ENCODE assay signal across 2 cellular contexts in the genomic region with DNA sequence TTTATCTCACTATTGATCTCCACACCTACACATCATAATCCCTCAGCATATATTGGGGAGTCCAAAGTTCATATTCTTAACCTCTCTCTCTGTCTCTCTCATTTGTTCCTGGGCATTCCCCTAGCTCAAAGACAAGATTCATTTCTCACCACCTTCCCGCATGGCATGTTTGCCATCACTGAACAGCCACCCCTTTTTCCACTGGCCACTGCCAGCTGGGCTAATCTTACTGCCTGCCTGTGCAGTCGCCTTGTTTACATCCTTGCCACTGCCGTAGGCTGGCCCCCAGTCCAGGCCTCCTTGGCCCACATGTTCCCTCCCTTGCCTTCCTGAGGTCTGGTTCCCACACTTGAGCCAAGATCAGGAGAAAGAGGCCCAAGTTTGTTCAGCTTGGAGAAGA.
TF ChIP-seq lines count a peak whose summit lies in the region.

No MANE protein-coding gene starts in this region.

TF ChIP-seq in HepG2, 621 proteins besides CTCF, POLR2A, EP300 and RAD21 (continued from another document and continues in another):
- TF ChIP-seq, protein P1, sequence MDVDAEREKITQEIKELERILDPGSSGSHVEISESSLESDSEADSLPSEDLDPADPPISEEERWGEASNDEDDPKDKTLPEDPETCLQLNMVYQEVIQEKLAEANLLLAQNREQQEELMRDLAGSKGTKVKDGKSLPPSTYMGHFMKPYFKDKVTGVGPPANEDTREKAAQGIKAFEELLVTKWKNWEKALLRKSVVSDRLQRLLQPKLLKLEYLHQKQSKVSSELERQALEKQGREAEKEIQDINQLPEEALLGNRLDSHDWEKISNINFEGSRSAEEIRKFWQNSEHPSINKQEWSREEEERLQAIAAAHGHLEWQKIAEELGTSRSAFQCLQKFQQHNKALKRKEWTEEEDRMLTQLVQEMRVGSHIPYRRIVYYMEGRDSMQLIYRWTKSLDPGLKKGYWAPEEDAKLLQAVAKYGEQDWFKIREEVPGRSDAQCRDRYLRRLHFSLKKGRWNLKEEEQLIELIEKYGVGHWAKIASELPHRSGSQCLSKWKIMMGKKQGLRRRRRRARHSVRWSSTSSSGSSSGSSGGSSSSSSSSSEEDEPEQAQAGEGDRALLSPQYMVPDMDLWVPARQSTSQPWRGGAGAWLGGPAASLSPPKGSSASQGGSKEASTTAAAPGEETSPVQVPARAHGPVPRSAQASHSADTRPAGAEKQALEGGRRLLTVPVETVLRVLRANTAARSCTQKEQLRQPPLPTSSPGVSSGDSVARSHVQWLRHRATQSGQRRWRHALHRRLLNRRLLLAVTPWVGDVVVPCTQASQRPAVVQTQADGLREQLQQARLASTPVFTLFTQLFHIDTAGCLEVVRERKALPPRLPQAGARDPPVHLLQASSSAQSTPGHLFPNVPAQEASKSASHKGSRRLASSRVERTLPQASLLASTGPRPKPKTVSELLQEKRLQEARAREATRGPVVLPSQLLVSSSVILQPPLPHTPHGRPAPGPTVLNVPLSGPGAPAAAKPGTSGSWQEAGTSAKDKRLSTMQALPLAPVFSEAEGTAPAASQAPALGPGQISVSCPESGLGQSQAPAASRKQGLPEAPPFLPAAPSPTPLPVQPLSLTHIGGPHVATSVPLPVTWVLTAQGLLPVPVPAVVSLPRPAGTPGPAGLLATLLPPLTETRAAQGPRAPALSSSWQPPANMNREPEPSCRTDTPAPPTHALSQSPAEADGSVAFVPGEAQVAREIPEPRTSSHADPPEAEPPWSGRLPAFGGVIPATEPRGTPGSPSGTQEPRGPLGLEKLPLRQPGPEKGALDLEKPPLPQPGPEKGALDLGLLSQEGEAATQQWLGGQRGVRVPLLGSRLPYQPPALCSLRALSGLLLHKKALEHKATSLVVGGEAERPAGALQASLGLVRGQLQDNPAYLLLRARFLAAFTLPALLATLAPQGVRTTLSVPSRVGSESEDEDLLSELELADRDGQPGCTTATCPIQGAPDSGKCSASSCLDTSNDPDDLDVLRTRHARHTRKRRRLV (CRISPR knock-in tag; IDR thresholded peaks at IDR 0.05): no peak
- TF ChIP-seq, protein P2, sequence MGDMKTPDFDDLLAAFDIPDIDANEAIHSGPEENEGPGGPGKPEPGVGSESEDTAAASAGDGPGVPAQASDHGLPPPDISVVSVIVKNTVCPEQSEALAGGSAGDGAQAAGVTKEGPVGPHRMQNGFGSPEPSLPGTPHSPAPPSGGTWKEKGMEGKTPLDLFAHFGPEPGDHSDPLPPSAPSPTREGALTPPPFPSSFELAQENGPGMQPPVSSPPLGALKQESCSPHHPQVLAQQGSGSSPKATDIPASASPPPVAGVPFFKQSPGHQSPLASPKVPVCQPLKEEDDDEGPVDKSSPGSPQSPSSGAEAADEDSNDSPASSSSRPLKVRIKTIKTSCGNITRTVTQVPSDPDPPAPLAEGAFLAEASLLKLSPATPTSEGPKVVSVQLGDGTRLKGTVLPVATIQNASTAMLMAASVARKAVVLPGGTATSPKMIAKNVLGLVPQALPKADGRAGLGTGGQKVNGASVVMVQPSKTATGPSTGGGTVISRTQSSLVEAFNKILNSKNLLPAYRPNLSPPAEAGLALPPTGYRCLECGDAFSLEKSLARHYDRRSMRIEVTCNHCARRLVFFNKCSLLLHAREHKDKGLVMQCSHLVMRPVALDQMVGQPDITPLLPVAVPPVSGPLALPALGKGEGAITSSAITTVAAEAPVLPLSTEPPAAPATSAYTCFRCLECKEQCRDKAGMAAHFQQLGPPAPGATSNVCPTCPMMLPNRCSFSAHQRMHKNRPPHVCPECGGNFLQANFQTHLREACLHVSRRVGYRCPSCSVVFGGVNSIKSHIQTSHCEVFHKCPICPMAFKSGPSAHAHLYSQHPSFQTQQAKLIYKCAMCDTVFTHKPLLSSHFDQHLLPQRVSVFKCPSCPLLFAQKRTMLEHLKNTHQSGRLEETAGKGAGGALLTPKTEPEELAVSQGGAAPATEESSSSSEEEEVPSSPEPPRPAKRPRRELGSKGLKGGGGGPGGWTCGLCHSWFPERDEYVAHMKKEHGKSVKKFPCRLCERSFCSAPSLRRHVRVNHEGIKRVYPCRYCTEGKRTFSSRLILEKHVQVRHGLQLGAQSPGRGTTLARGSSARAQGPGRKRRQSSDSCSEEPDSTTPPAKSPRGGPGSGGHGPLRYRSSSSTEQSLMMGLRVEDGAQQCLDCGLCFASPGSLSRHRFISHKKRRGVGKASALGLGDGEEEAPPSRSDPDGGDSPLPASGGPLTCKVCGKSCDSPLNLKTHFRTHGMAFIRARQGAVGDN (CRISPR knock-in tag; IDR thresholded peaks at IDR 0.05): peak; percentile 34; the same call in 1 of the 2 replicates
- TF ChIP-seq ZMYM4 (CRISPR knock-in tag; IDR thresholded peaks at IDR 0.05) (peak; percentile 41; the same call in 1 of the 2 replicates), TFAP4 (IDR thresholded peaks at IDR 0.05; ENCODE audit: borderline replicate concordance, low read depth) (peak; percentile 31; the same call in 1 of the 2 replicates), ZNF549 (CRISPR knock-in tag; IDR thresholded peaks at IDR 0.05) (no peak), ZNF354B (CRISPR knock-in tag; IDR thresholded peaks at IDR 0.05) (no peak), SALL1 (CRISPR knock-in tag; IDR thresholded peaks at IDR 0.05) (peak; percentile 63)

TF ChIP-seq in SK-N-SH treated with all-trans-retinoic acid at 6 μM for 48 hours, 23 proteins besides CTCF, POLR2A, EP300 and RAD21 (continued from another document):
- TF ChIP-seq CSRNP3 (CRISPR knock-in tag; IDR thresholded peaks at IDR 0.05): no peak
- no peak for TF ChIP-seq POU6F1 (CRISPR knock-in tag; IDR thresholded peaks at IDR 0.05; ENCODE audit: borderline replicate concordance, low read depth)
- TF ChIP-seq ESRRG (CRISPR knock-in tag; IDR thresholded peaks at IDR 0.05): no peak
- TF ChIP-seq ZNF8 (CRISPR knock-in tag; IDR thresholded peaks at IDR 0.05): no peak
